22 cellular contexts compared by ENCODE assay signal in genomic region chr5:139063664-139064054, GRCh38.
"Had no signal": no experiment of that assay in that cellular context is flagged by ENCODE, and none has a peak within 500 bp of the region (broad histone marks: within the 10 kb centered on the region; RNA-seq: fewer than 3 reads in every experiment).

No MANE protein-coding gene starts in this region.

- DNase-seq: activated B cell treated with CpG ODN at 0.5 μM for 24 hours; activated CD4-positive, alpha-beta T cell treated with anti-CD3 and anti-CD28 coated beads for 4 hours; activated CD4-positive, alpha-beta T cell treated with anti-CD3 and anti-CD28 coated beads, Interleukin-2, amount 50 U/mL, for 48 hours; activated CD8-positive, alpha-beta memory T cell treated with anti-CD3 and anti-CD28 coated beads, Interleukin-2, amount 50 U/mL, for 48 hours; activated naive CD4-positive, alpha-beta T cell treated with anti-CD3 and anti-CD28 coated beads for 36 hours; activated naive CD8-positive, alpha-beta T cell treated with anti-CD3 and anti-CD28 coated beads, Interleukin-2, amount 10 ng/mL, durations not matched to agents 7 days and 5 days; activated T-cell treated with anti-CD3 and anti-CD28 coated beads, Interleukin-2, amount 50 U/mL, for 4 hours; amniotic stem cell; cerebellar nuclear complex; heart left ventricle; left cardiac atrium; ovary; spleen; stimulated activated CD4-positive, alpha-beta T cell treated with anti-CD3 and anti-CD28 coated beads, Interleukin-4, amount 100 ng/mL, for 4 hours; T1000; transverse colon had no signal

- H3K4me3 Mint-ChIP-seq: activated B cell treated with CpG ODN at 0.5 μM for 24 hours; activated naive CD4-positive, alpha-beta T cell treated with anti-CD3 and anti-CD28 coated beads for 36 hours; activated naive CD8-positive, alpha-beta T cell treated with anti-CD3 and anti-CD28 coated beads, Interleukin-2, amount 10 ng/mL, durations not matched to agents 7 days and 5 days; activated T-cell treated with anti-CD3 and anti-CD28 coated beads, Interleukin-2, amount 50 U/mL, for 4 hours; natural killer cell treated with Interleukin-12 subunit alpha and Interleukin-12 subunit beta and Interleukin-15 and Interleukin-18, amount 100 ng/mL, for 72 hours; stimulated activated naive CD8-positive, alpha-beta T cell treated with anti-CD3 and anti-CD28 coated beads, Interleukin-15, Interleukin-2, amounts not matched to agents 100 ng/mL and 50 ng/mL, for 24 hours had no signal

- H3K27me3 ChIP-seq: gastroesophageal sphincter, heart left ventricle, neutrophil, ovary, spleen, transverse colon had no signal

- H3K36me3 Mint-ChIP-seq: natural killer cell treated with Interleukin-12 subunit alpha and Interleukin-12 subunit beta and Interleukin-15 and Interleukin-18, amount 100 ng/mL, for 72 hours had no signal

- H3K4me3 ChIP-seq: coronary artery, gastroesophageal sphincter, heart left ventricle, ovary, prostate gland, spleen, transverse colon had no signal

- H3K27ac ChIP-seq: coronary artery, gastroesophageal sphincter, heart left ventricle, neutrophil, ovary, prostate gland, spleen, transverse colon had no signal

- H3K9me3 Mint-ChIP-seq: activated B cell treated with CpG ODN at 0.5 μM for 24 hours; activated naive CD4-positive, alpha-beta T cell treated with anti-CD3 and anti-CD28 coated beads for 36 hours; activated naive CD8-positive, alpha-beta T cell treated with anti-CD3 and anti-CD28 coated beads, Interleukin-2, amount 10 ng/mL, durations not matched to agents 7 days and 5 days; activated T-cell treated with anti-CD3 and anti-CD28 coated beads, Interleukin-2, amount 50 U/mL, for 4 hours; natural killer cell treated with Interleukin-12 subunit alpha and Interleukin-12 subunit beta and Interleukin-15 and Interleukin-18, amount 100 ng/mL, for 72 hours; stimulated activated naive CD8-positive, alpha-beta T cell treated with anti-CD3 and anti-CD28 coated beads, Interleukin-15, Interleukin-2, amounts not matched to agents 100 ng/mL and 50 ng/mL, for 24 hours had no signal

- ATAC-seq: activated T-cell treated with anti-CD3 and anti-CD28 coated beads, Interleukin-2, amount 50 U/mL, for 4 hours; gastroesophageal sphincter; heart left ventricle; left cardiac atrium; natural killer cell treated with Interleukin-12 subunit alpha and Interleukin-12 subunit beta and Interleukin-15 and Interleukin-18, amount 100 ng/mL, for 72 hours had no signal

- H3K36me3 ChIP-seq: gastroesophageal sphincter, heart left ventricle, neutrophil, ovary, prostate gland, spleen, transverse colon had no signal

- H3K27me3 Mint-ChIP-seq: activated B cell treated with CpG ODN at 0.5 μM for 24 hours; activated naive CD8-positive, alpha-beta T cell treated with anti-CD3 and anti-CD28 coated beads, Interleukin-2, amount 10 ng/mL, durations not matched to agents 7 days and 5 days; natural killer cell treated with Interleukin-12 subunit alpha and Interleukin-12 subunit beta and Interleukin-15 and Interleukin-18, amount 100 ng/mL, for 72 hours; stimulated activated naive CD8-positive, alpha-beta T cell treated with anti-CD3 and anti-CD28 coated beads, Interleukin-15, Interleukin-2, amounts not matched to agents 100 ng/mL and 50 ng/mL, for 24 hours had no signal

- H3K27ac Mint-ChIP-seq: activated B cell treated with CpG ODN at 0.5 μM for 24 hours; activated naive CD4-positive, alpha-beta T cell treated with anti-CD3 and anti-CD28 coated beads for 36 hours; activated naive CD8-positive, alpha-beta T cell treated with anti-CD3 and anti-CD28 coated beads, Interleukin-2, amount 10 ng/mL, durations not matched to agents 7 days and 5 days; natural killer cell treated with Interleukin-12 subunit alpha and Interleukin-12 subunit beta and Interleukin-15 and Interleukin-18, amount 100 ng/mL, for 72 hours; stimulated activated naive CD8-positive, alpha-beta T cell treated with anti-CD3 and anti-CD28 coated beads, Interleukin-15, Interleukin-2, amounts not matched to agents 100 ng/mL and 50 ng/mL, for 24 hours had no signal

- H3K9me3 ChIP-seq: gastroesophageal sphincter, heart left ventricle, neutrophil, ovary, prostate gland, spleen, transverse colon had no signal
